In genomic region chr2:160703648-160704585, GRCh38 we compare ENCODE assay signal across 8 cellular contexts.
A peak's percentile ranks its signal among the peaks of the same experiment; 100 is the strongest.
DNase-seq lines count a peak whose midpoint lies in the region; ATAC-seq lines count a peak whose summit lies in the region.

No MANE protein-coding gene starts in this region.

- DNase-seq in EH (ENCODE audit: low read depth) (peak; percentile 20), medulla oblongata (ENCODE audit: extremely low spot score) (peak; percentile 5), COLO829 (ENCODE audit: low spot score) (no peak), NCI-H526 (lab: John Stamatoyannopoulos, UW) (no peak), anterior cingulate cortex (lab: John Stamatoyannopoulos, UW) (no peak)
- peak; percentile 30 for DNase-seq in T-helper 2 cell treated with Interferon-gamma antibody and Interleukin-4, amounts not matched to agents 5 μg/mL and 100 μg/mL, for 36 hours (ENCODE audit: low spot score)

- peak; percentile 85 for ATAC-seq in GM19455 (IDR thresholded peaks at IDR 0.05; ENCODE audit: unreplicated experiment)
- ATAC-seq in HG03378 (IDR thresholded peaks at IDR 0.05; ENCODE audit: unreplicated experiment) = peak; percentile 86

- peaks cover 2% of the 10 kb centered on the region for H3K27me3 Mint-ChIP-seq in T-helper 2 cell treated with Interferon-gamma antibody and Interleukin-4, amounts not matched to agents 5 μg/mL and 100 μg/mL, for 36 hours (ENCODE audit: low read depth)

- peaks cover 11% of the 10 kb centered on the region for H3K4me1 Mint-ChIP-seq in T-helper 2 cell treated with Interferon-gamma antibody and Interleukin-4, amounts not matched to agents 5 μg/mL and 100 μg/mL, for 36 hours (ENCODE audit: low read depth)

- H3K9me3 Mint-ChIP-seq in T-helper 2 cell treated with Interferon-gamma antibody and Interleukin-4, amounts not matched to agents 5 μg/mL and 100 μg/mL, for 36 hours = no peaks in the 10 kb centered on the region

- no peaks in the 10 kb centered on the region for H3K36me3 Mint-ChIP-seq in T-helper 2 cell treated with Interferon-gamma antibody and Interleukin-4, amounts not matched to agents 5 μg/mL and 100 μg/mL, for 36 hours (ENCODE audit: low read depth)

- H3K27ac Mint-ChIP-seq in T-helper 2 cell treated with Interferon-gamma antibody and Interleukin-4, amounts not matched to agents 5 μg/mL and 100 μg/mL, for 36 hours = no peak overlapping the region

- no peak overlapping the region for H3K4me3 Mint-ChIP-seq in T-helper 2 cell treated with Interferon-gamma antibody and Interleukin-4, amounts not matched to agents 5 μg/mL and 100 μg/mL, for 36 hours

Comparison
In these comparisons a context has a peak if more than half of its experiments do, and no peak if none do; other contexts are left out.
1. DNase-seq: peak in EH (single experiment), T-helper 2 cell treated with Interferon-gamma antibody and Interleukin-4, amounts not matched to agents 5 μg/mL and 100 μg/mL, for 36 hours (single experiment) and medulla oblongata (single experiment); none in COLO829 (single experiment), NCI-H526 (0 of 2) and anterior cingulate cortex (0 of 58).